9 cellular contexts compared by ENCODE assay signal in the genomic region with DNA sequence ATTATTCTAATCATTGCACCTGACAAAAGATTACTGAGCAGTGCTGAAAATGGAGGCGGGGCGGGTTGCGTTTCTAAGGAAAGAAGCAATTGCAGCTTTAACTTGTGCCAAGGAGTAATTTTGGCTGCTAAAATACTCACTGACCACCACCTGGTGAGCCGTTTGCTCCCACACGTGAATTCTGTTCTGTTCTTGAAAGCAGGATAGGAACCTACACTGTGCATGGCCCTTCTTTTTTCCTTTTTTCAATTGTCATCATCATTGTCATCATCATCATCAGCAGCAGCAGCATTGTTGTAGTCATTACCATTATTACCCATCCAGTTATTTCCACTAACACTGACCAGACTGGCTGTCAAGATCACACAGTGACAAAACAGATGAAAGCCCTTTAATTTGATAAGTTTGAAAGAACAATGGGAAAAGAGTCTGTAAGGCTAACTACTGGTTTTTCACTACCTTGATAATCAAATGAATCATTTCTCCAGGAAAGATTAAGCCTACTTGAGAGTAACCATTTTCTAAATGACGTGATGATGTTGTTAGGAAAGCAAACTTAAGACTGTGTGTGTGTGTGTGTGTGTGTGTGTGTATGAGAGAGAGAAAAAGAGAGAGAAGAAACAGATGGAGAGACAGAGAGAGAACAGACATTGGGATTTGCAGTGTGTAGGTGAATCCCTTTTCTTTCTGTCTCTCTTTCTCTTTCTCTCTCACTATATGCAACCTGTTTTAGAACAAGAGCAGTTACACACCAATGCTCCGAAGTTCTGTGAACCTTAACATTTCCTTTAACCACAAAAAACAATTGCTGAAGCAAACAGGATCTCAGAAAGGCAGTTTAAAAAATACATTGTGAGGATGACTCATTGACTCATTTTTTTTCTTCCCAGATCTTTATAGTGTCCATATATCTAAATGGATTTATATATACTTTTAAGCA. TPM values are rescaled to one million over a fixed set of nuclear protein-coding genes. Genes with fewer than 3 reads are reported as not detected.
DNase-seq lines count a peak whose midpoint lies in the region; ATAC-seq, FAIRE-seq and TF ChIP-seq lines count a peak whose summit lies in the region.
"Had no signal": no experiment of that assay in that cellular context is flagged by ENCODE, and none has a peak within 500 bp of the region (broad histone marks: within the 10 kb centered on the region; RNA-seq: fewer than 3 reads in every experiment).

No MANE protein-coding gene starts in this region.

- no peaks in the 10 kb centered on the region for H3K36me3 ChIP-seq in bronchial epithelial cell (ENCODE audit: control insufficient read depth, insufficient read depth, low read length)
- H3K36me3 ChIP-seq: pancreas had no signal

- peaks cover 46% of the 10 kb centered on the region for H3K36me3 Mint-ChIP-seq in activated CD8-positive, alpha-beta memory T cell treated with anti-CD3 and anti-CD28 coated beads, Interleukin-2, amount 10 ng/mL, durations not matched to agents 7 days and 5 days
- H3K36me3 Mint-ChIP-seq in stimulated activated naive B cell treated with anti-CD40 and anti-IgM and Interleukin-4, amounts not matched to agents 10 μg/mL and 1 μg/mL and 100 μg/mL, for 72 hours, result peaks cover 9 to 10% of the 10 kb centered on the region in 2 donors

- H3K9me3 Mint-ChIP-seq in activated CD8-positive, alpha-beta memory T cell treated with anti-CD3 and anti-CD28 coated beads, Interleukin-2, amount 10 ng/mL, durations not matched to agents 7 days and 5 days (ENCODE audit: low read depth), result peaks cover 6% of the 10 kb centered on the region
- H3K9me3 Mint-ChIP-seq in stimulated activated naive B cell treated with anti-CD40 and anti-IgM and Interleukin-4, amounts not matched to agents 10 μg/mL and 1 μg/mL and 100 μg/mL, for 72 hours, result peaks cover 4 to 6% of the 10 kb centered on the region in 2 donors

- no peak overlapping the region for H3K4me3 ChIP-seq in bronchial epithelial cell (ENCODE audit: low read depth, low read length)
- H3K4me3 ChIP-seq: pancreas had no signal

- no peak for FAIRE-seq in bronchial epithelial cell (lab: Jason Lieb, UNC)
- FAIRE-seq: pancreas had no signal

- peak overlapping the region; percentile 95 for H3K4me3 Mint-ChIP-seq in activated CD8-positive, alpha-beta memory T cell treated with anti-CD3 and anti-CD28 coated beads, Interleukin-2, amount 10 ng/mL, durations not matched to agents 7 days and 5 days
- peak overlapping the region; percentile 77 for H3K4me3 Mint-ChIP-seq in stimulated activated naive B cell treated with anti-CD40 and anti-IgM and Interleukin-4, amounts not matched to agents 10 μg/mL and 1 μg/mL and 100 μg/mL, for 72 hours

- H3K4me1 Mint-ChIP-seq in activated CD8-positive, alpha-beta memory T cell treated with anti-CD3 and anti-CD28 coated beads, Interleukin-2, amount 10 ng/mL, durations not matched to agents 7 days and 5 days, result peaks cover 84% of the 10 kb centered on the region
- peaks cover 55 to 96% of the 10 kb centered on the region in 2 donors for H3K4me1 Mint-ChIP-seq in stimulated activated naive B cell treated with anti-CD40 and anti-IgM and Interleukin-4, amounts not matched to agents 10 μg/mL and 1 μg/mL and 100 μg/mL, for 72 hours

- CTCF ChIA-PET in activated CD8-positive, alpha-beta memory T cell treated with anti-CD3 and anti-CD28 coated beads, Interleukin-2, amount 10 ng/mL, durations not matched to agents 7 days and 5 days (lab: Charles Lee), result interaction anchor here (0.9 to 13.4 kb wide), 16 partner anchors 8 to 156 kb away, joined by 3 to 225 read pairs (median 20); no protein-coding TSS in a partner anchor

- peaks cover 3% of the 10 kb centered on the region for H3K27me3 Mint-ChIP-seq in activated CD8-positive, alpha-beta memory T cell treated with anti-CD3 and anti-CD28 coated beads, Interleukin-2, amount 10 ng/mL, durations not matched to agents 7 days and 5 days
- H3K27me3 Mint-ChIP-seq in stimulated activated naive B cell treated with anti-CD40 and anti-IgM and Interleukin-4, amounts not matched to agents 10 μg/mL and 1 μg/mL and 100 μg/mL, for 72 hours, result no peaks in the 10 kb centered on the region

- peak; percentile 16 for ATAC-seq in activated CD8-positive, alpha-beta memory T cell treated with anti-CD3 and anti-CD28 coated beads, Interleukin-2, amount 10 ng/mL, durations not matched to agents 7 days and 5 days
- ATAC-seq in stimulated activated naive B cell treated with anti-CD40 and anti-IgM and Interleukin-4, amounts not matched to agents 10 μg/mL and 1 μg/mL and 100 μg/mL, for 72 hours (replicated peaks), result peak; percentile 55 to 56
- ATAC-seq: pancreas had no signal

- peak overlapping the region; percentile 97 for H3K27ac Mint-ChIP-seq in activated CD8-positive, alpha-beta memory T cell treated with anti-CD3 and anti-CD28 coated beads, Interleukin-2, amount 10 ng/mL, durations not matched to agents 7 days and 5 days
- peak overlapping the region; percentile 91 for H3K27ac Mint-ChIP-seq in stimulated activated naive B cell treated with anti-CD40 and anti-IgM and Interleukin-4, amounts not matched to agents 10 μg/mL and 1 μg/mL and 100 μg/mL, for 72 hours

- no peaks in the 10 kb centered on the region for H3K27me3 ChIP-seq in bronchial epithelial cell (ENCODE audit: control insufficient read depth, insufficient read depth, low read length)
- H3K27me3 ChIP-seq: pancreas had no signal

- DNase-seq in activated CD8-positive, alpha-beta memory T cell treated with anti-CD3 and anti-CD28 coated beads, Interleukin-2, amount 10 ng/mL, durations not matched to agents 7 days and 5 days, result no peak
- no peak for DNase-seq in activated CD8-positive, alpha-beta memory T cell treated with anti-CD3 and anti-CD28 coated beads, Interleukin-2, amount 50 U/mL, for 48 hours
- DNase-seq in HT1080 (ENCODE audit: low read depth), result peak; percentile 6
- peak; percentile 54 for DNase-seq in bronchial epithelial cell (ENCODE audit: low read depth)
- no peak for DNase-seq in stimulated activated naive B cell treated with anti-CD40 and anti-IgM and Interleukin-4, amounts not matched to agents 10 μg/mL and 1 μg/mL and 100 μg/mL, for 72 hours
- DNase-seq in GM03348 (ENCODE audit: low spot score), result no peak
- DNase-seq in NCI-H2107 treated with DMSO at 0.1 percent for 48 hours (lab: John Stamatoyannopoulos, UW; ENCODE audit: unreplicated experiment), result no peak
- no peak for DNase-seq in NCI-H1694 (lab: John Stamatoyannopoulos, UW)
- DNase-seq: pancreas had no signal

- no peak for TF ChIP-seq CTCF in bronchial epithelial cell (IDR thresholded peaks at IDR 0.05; ENCODE audit: insufficient read depth, low read length, severe bottlenecking)

RNA-seq across cellular contexts. Expression of gene RIPOR2, which starts 3.7 kb away (rescaled TPM):
- total RNA-seq in activated CD8-positive, alpha-beta memory T cell treated with anti-CD3 and anti-CD28 coated beads, Interleukin-2, amount 10 ng/mL, durations not matched to agents 7 days and 5 days, result 100 to 1,000 TPM in 1 of 2 experiments, 10 to 100 TPM in 1; 53.4 to 104 TPM
- not detected in 2 replicates for total RNA-seq in HT1080 (2014; rRNA removed; shearing (Covaris generic))
- not detected in 2 replicates for polyA plus RNA-seq in HT1080 (2015; cell fraction: cytosol; rRNA removed)
- not detected in 2 replicates for polyA plus RNA-seq in HT1080 (2015; cell fraction: nucleus; rRNA removed)
- total RNA-seq in bronchial epithelial cell, result under 0.01 TPM in 1 of 2 replicates, not detected in the other

Comparison
In these comparisons a context has a peak if more than half of its experiments do, and no peak if none do; other contexts are left out.
1. DNase-seq: peak in HT1080 (single experiment) and bronchial epithelial cell (single experiment); none in activated CD8-positive, alpha-beta memory T cell treated with anti-CD3 and anti-CD28 coated beads, Interleukin-2, amount 10 ng/mL, durations not matched to agents 7 days and 5 days (single experiment), activated CD8-positive, alpha-beta memory T cell treated with anti-CD3 and anti-CD28 coated beads, Interleukin-2, amount 50 U/mL, for 48 hours (single experiment), stimulated activated naive B cell treated with anti-CD40 and anti-IgM and Interleukin-4, amounts not matched to agents 10 μg/mL and 1 μg/mL and 100 μg/mL, for 72 hours (single experiment), GM03348 (single experiment), NCI-H2107 treated with DMSO at 0.1 percent for 48 hours (single experiment) and NCI-H1694 (single experiment).
2. RNA of gene RIPOR2, which starts 3.7 kb away (total RNA-seq): 53.4 to 104 TPM in activated CD8-positive, alpha-beta memory T cell treated with anti-CD3 and anti-CD28 coated beads, Interleukin-2, amount 10 ng/mL, durations not matched to agents 7 days and 5 days; not detected in HT1080 and under 0.01 TPM in bronchial epithelial cell; every median in the first group is over 10 times any median in the second.